ENCODE assay signal across 16 cellular contexts in genomic region chr16:367333-367903, GRCh38.
"Had no signal": no experiment of that assay in that cellular context is flagged by ENCODE, and none has a peak within 500 bp of the region (broad histone marks: within the 10 kb centered on the region; RNA-seq: fewer than 3 reads in every experiment).

No MANE protein-coding gene starts in this region.

- H3K9me3 Mint-ChIP-seq: activated naive CD4-positive, alpha-beta T cell treated with anti-CD3 and anti-CD28 coated beads, Interleukin-2, amount 50 U/mL, for 72 hours; activated T-helper 2 cell treated with anti-CD3 and anti-CD28 coated beads, Interferon-gamma antibody, Interleukin-2, Interleukin-4, amounts not matched to agents 10 μg/mL and 5 μg/mL and 100 μg/mL, durations not matched to agents 14 hours and 24 hours and 36 hours; stimulated activated memory B cell treated with anti-CD40 and anti-IgM and Interleukin-4, amounts not matched to agents 10 μg/mL and 1 μg/mL and 100 μg/mL, for 72 hours had no signal

- H3K27me3 ChIP-seq: right atrium auricular region, vagina had no signal

- FAIRE-seq: bronchial epithelial cell, endometrium, small intestine had no signal

- H3K9me3 ChIP-seq: left lung, right atrium auricular region, tibial artery, vagina had no signal

- H3K4me3 ChIP-seq: dorsolateral prefrontal cortex, left lung, right atrium auricular region, tibial artery, vagina had no signal

- ATAC-seq: activated CD4-positive, alpha-beta T cell treated with anti-CD3 and anti-CD28 coated beads for 36 hours; activated CD8-positive, alpha-beta T cell treated with anti-CD3 and anti-CD28 coated beads, Interleukin-2, amount 10 ng/mL, durations not matched to agents 7 days and 5 days; activated naive CD4-positive, alpha-beta T cell treated with anti-CD3 and anti-CD28 coated beads, Interleukin-2, amount 50 U/mL, for 72 hours; foreskin keratinocyte; left lung; stimulated activated memory B cell treated with anti-CD40 and anti-IgM and Interleukin-4, amounts not matched to agents 10 μg/mL and 1 μg/mL and 100 μg/mL, for 72 hours had no signal

- H3K27ac Mint-ChIP-seq: activated CD4-positive, alpha-beta T cell treated with anti-CD3 and anti-CD28 coated beads for 36 hours; activated CD8-positive, alpha-beta T cell treated with anti-CD3 and anti-CD28 coated beads, Interleukin-2, amount 10 ng/mL, durations not matched to agents 7 days and 5 days; activated naive CD4-positive, alpha-beta T cell treated with anti-CD3 and anti-CD28 coated beads, Interleukin-2, amount 50 U/mL, for 72 hours; activated T-helper 2 cell treated with anti-CD3 and anti-CD28 coated beads, Interferon-gamma antibody, Interleukin-2, Interleukin-4, amounts not matched to agents 10 μg/mL and 5 μg/mL and 100 μg/mL, durations not matched to agents 14 hours and 24 hours and 36 hours; stimulated activated memory B cell treated with anti-CD40 and anti-IgM and Interleukin-4, amounts not matched to agents 10 μg/mL and 1 μg/mL and 100 μg/mL, for 72 hours had no signal

- H3K27ac ChIP-seq: dorsolateral prefrontal cortex, foreskin keratinocyte, left lung, right atrium auricular region, tibial artery, vagina, VCaP had no signal

- H3K4me3 Mint-ChIP-seq: activated CD4-positive, alpha-beta T cell treated with anti-CD3 and anti-CD28 coated beads for 36 hours; activated CD8-positive, alpha-beta T cell treated with anti-CD3 and anti-CD28 coated beads, Interleukin-2, amount 10 ng/mL, durations not matched to agents 7 days and 5 days; stimulated activated memory B cell treated with anti-CD40 and anti-IgM and Interleukin-4, amounts not matched to agents 10 μg/mL and 1 μg/mL and 100 μg/mL, for 72 hours had no signal

- H3K36me3 Mint-ChIP-seq: activated naive CD4-positive, alpha-beta T cell treated with anti-CD3 and anti-CD28 coated beads, Interleukin-2, amount 50 U/mL, for 72 hours had no signal

- DNase-seq: activated CD4-positive, alpha-beta T cell treated with anti-CD3 and anti-CD28 coated beads for 36 hours; activated CD8-positive, alpha-beta T cell treated with anti-CD3 and anti-CD28 coated beads, Interleukin-2, amount 10 ng/mL, durations not matched to agents 7 days and 5 days; dorsolateral prefrontal cortex; foreskin keratinocyte; mesenchymal stem cell; small intestine; tibial artery had no signal
